8 cellular contexts compared by ENCODE assay signal in genomic region chr3:54120657-54121403, GRCh38. TPM values are rescaled to one million over a fixed set of nuclear protein-coding genes. Genes with fewer than 3 reads are reported as not detected.
DNase-seq lines count a peak whose midpoint lies in the region; ATAC-seq and TF ChIP-seq lines count a peak whose summit lies in the region.

No MANE protein-coding gene starts in this region.

- TF ChIP-seq CTCF in cardiac muscle cell (IDR thresholded peaks at IDR 0.05; ENCODE audit: low read depth, low read length) (no peak), heart right ventricle (IDR thresholded peaks at IDR 0.05) (no peak)

- ATAC-seq in Right ventricle myocardium inferior (no peak), heart right ventricle (peak in 4 of 8 donors; percentile 34 to 51 (median 44))

- intact Hi-C loops in Right ventricle myocardium inferior (cut with DNase I) (loop anchor here (5.0 kb wide), 2 partner anchors 124 to 179 kb away; no protein-coding TSS in a partner anchor), heart right ventricle (cut with DNase I) (loop anchor here in 3 of 10 donors (10.0 kb wide), 2 partner anchors 166 to 176 kb away; no protein-coding TSS in a partner anchor)

- DNase-seq in cardiac muscle cell (ENCODE audit: low read depth in 1 of 2, low spot score in 1 of 2) (peak; percentile 32), Right ventricle myocardium inferior (ENCODE audit: missing footprints) (no peak), NCI-H2029 (lab: John Stamatoyannopoulos, UW) (peak; percentile 53), heart right ventricle (peak in 1 of 2 donors; percentile 17), NOMO-1 treated with dmso at 0.1 percent for 144 hours (lab: John Stamatoyannopoulos, UW; ENCODE audit: unreplicated experiment) (no peak), NCI-H446 (lab: John Stamatoyannopoulos, UW) (no peak)
- DNase-seq in stimulated activated CD4-positive, alpha-beta T cell treated with anti-CD3 and anti-CD28 coated beads, Interleukin-4, amount 100 ng/mL, for 1 hour: no peak

- H3K36me3 ChIP-seq in cardiac muscle cell (no peaks in the 10 kb centered on the region), heart right ventricle (no peaks in the 10 kb centered on the region), stomach smooth muscle (ENCODE audit: control insufficient read depth in 2 of 2, insufficient read depth in 2 of 2, low read length in 2 of 2) (no peaks in the 10 kb centered on the region)

- 3 to 4% methylated on average over 45 of the region's 45 CpGs for WGBS in heart right ventricle, 2 donors

- H3K27me3 ChIP-seq in cardiac muscle cell (peaks cover 82% of the 10 kb centered on the region), heart right ventricle (peaks cover 0 to 70% (median 34%) of the 10 kb centered on the region in 7 donors), stomach smooth muscle (ENCODE audit: control insufficient read depth in 1 of 2, insufficient read depth in 2 of 2, low read length in 2 of 2) (peaks cover 11 to 12% of the 10 kb centered on the region in 2 donors)

- no peak overlapping the region for H3K27ac ChIP-seq in cardiac muscle cell
- no peak overlapping the region for H3K27ac ChIP-seq in heart right ventricle
- no peak overlapping the region for H3K27ac ChIP-seq in stomach smooth muscle (ENCODE audit: low read length)

- H3K4me3 ChIP-seq in cardiac muscle cell: peak overlapping the region; percentile 57
- H3K4me3 ChIP-seq in heart right ventricle: peak overlapping the region; percentile 38 to 70 (median 60)
- peak overlapping the region; percentile 54 to 71 for H3K4me3 ChIP-seq in stomach smooth muscle (ENCODE audit: low read length in 2 of 2)

- H3K9me3 ChIP-seq in cardiac muscle cell (ENCODE audit: low read depth) (no peaks in the 10 kb centered on the region), heart right ventricle (peaks cover 0 to 10% (median 0%) of the 10 kb centered on the region in 11 donors), stomach smooth muscle (ENCODE audit: control insufficient read depth in 2 of 2, low read length in 2 of 2) (no peaks in the 10 kb centered on the region)

- H3K4me1 ChIP-seq in cardiac muscle cell (ENCODE audit: low read depth): peaks cover 9% of the 10 kb centered on the region
- H3K4me1 ChIP-seq in heart right ventricle: peaks cover 2 to 15% (median 11%) of the 10 kb centered on the region in 9 donors
- peaks cover 29% of the 10 kb centered on the region for H3K4me1 ChIP-seq in stomach smooth muscle (ENCODE audit: control insufficient read depth, insufficient read depth, low read length)

- no peak overlapping the region for H3K9ac ChIP-seq in stomach smooth muscle (ENCODE audit: low read length in 2 of 2)

RNA-seq across cellular contexts. Expression of gene CACNA2D3, which starts 1.5 kb away (rescaled TPM):
- total RNA-seq in cardiac muscle cell: 0.11 and 0.45 TPM in 2 replicates
- 0.59 and 1.7 TPM in 2 replicates for polyA plus RNA-seq in cardiac muscle cell
- 33.7 TPM for total RNA-seq in Right ventricle myocardium inferior
- 10 to 100 TPM; 12.5 to 43.5 (median 20.4) TPM for total RNA-seq in heart right ventricle
- polyA plus RNA-seq in heart right ventricle: 10 to 100 TPM in 1 of 2 donors, under 1 TPM in 1; 0.51 to 11.7 TPM

Comparison
In these comparisons a context has a peak if more than half of its experiments do, and no peak if none do; other contexts are left out.
1. DNase-seq: peak in cardiac muscle cell (2 of 2) and NCI-H2029 (single experiment); none in Right ventricle myocardium inferior (single experiment), NOMO-1 treated with dmso at 0.1 percent for 144 hours (single experiment), stimulated activated CD4-positive, alpha-beta T cell treated with anti-CD3 and anti-CD28 coated beads, Interleukin-4, amount 100 ng/mL, for 1 hour (single experiment) and NCI-H446 (0 of 2).
2. Peak in every context shown above with its lines, with median percentiles within 50 percentile points of each other: H3K4me3 ChIP-seq.